In the genomic region with DNA sequence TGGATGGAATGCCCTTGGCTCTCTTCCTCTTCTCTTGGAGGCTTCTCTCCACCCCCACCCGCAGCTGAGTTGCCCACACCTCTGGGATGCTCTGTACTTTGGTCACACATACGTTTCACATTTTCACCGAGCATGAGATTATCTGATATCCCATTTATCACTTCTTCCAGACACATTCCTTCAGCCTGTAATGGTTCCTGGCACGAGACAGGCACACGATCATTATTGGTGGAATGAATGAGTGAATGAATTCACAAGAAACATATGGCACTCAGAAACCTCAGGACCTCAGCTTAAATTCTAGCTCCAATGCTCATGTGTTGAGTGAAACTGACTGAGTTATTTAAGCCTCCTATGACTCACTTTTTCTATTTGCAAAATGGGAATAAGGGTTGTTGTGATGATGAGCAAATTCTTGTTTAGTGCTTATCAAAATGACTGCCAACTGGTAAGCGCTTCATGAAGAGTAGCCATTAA, we compare ENCODE assay signal across 9 cellular contexts.
DNase-seq lines count a peak whose midpoint lies in the region; ATAC-seq and TF ChIP-seq lines count a peak whose summit lies in the region.
"Had no signal": no experiment of that assay in that cellular context is flagged by ENCODE, and none has a peak within 500 bp of the region (broad histone marks: within the 10 kb centered on the region; RNA-seq: fewer than 3 reads in every experiment).

No MANE protein-coding gene starts in this region.

- peak overlapping the region; percentile 18 for H3K27ac Mint-ChIP-seq in nephron progenitor cell

- H2AFZ ChIP-seq in SK-N-SH (ENCODE audit: low read depth) = no peak overlapping the region

- H4K20me1 ChIP-seq in SK-N-SH (ENCODE audit: insufficient read depth) = no peaks in the 10 kb centered on the region

- peak; percentile 12 to 75; a peak in 3 of 4 replicates for TF ChIP-seq EP300 in SK-N-SH (IDR thresholded peaks at IDR 0.05; ENCODE audit: borderline replicate concordance in 1 of 2, low read depth in 1 of 2, low read length in 1 of 2)

- 28% methylated on average over 6 of the region's 6 CpGs for WGBS in SK-N-SH (ENCODE audit: low lambda C conversion rate)

- H3K9me2 ChIP-seq in SK-N-SH = no peaks in the 10 kb centered on the region

- no peak overlapping the region for H3K4me3 Mint-ChIP-seq in nephron progenitor cell

- no peak for TF ChIP-seq CTCF in SK-N-SH (IDR thresholded peaks at IDR 0.05)
- no peak for TF ChIP-seq CTCF in nephron progenitor cell (IDR thresholded peaks at IDR 0.05)

- H3F3A ChIP-seq in SK-N-SH (replicated peaks; ENCODE audit: insufficient read depth) = peaks cover 42% of the 10 kb centered on the region

- H3K4me3 ChIP-seq in SK-N-SH (ENCODE audit: low read depth in 2 of 2, low read length in 1 of 2) = no peak overlapping the region

- H3K27ac ChIP-seq in SK-N-SH (ENCODE audit: low read depth in 2 of 2, low read length in 1 of 2) = peak overlapping the region; percentile 64 to 99; a peak in 3 of 4 replicates

- TF ChIP-seq RAD21 in SK-N-SH (IDR thresholded peaks at IDR 0.05; ENCODE audit: low read length) = no peak

- peaks cover 5% of the 10 kb centered on the region for H3K4me1 Mint-ChIP-seq in nephron progenitor cell

- H3K27me3 ChIP-seq in SK-N-SH (ENCODE audit: insufficient read depth) = no peaks in the 10 kb centered on the region

- H3K36me3 ChIP-seq in SK-N-SH (replicated peaks in 1 of 2; ENCODE audit: control insufficient read depth in 1 of 2, insufficient read depth in 2 of 2, low read length in 1 of 2) = no peaks in the 10 kb centered on the region

- H3K9me3 Mint-ChIP-seq in nephron progenitor cell = no peaks in the 10 kb centered on the region

- H3K79me2 ChIP-seq in SK-N-SH (ENCODE audit: insufficient read depth) = peaks cover 25% of the 10 kb centered on the region

- H3K9me3 ChIP-seq in SK-N-SH = no peaks in the 10 kb centered on the region

- POLR2A ChIA-PET in SK-N-SH (lab: Yijun Ruan, JAX) = no interaction called here

- ATAC-seq in GM18498 (IDR thresholded peaks at IDR 0.05; ENCODE audit: unreplicated experiment) (peak; percentile 26), HG02798 (IDR thresholded peaks at IDR 0.05; ENCODE audit: poor library complexity, unreplicated experiment) (peak; percentile 33), HG03520 (IDR thresholded peaks at IDR 0.05; ENCODE audit: unreplicated experiment) (no peak), esophagus mucosa (no peak)

- peak overlapping the region; percentile 37; the same call in 1 of the 2 replicates for H3K9ac ChIP-seq in SK-N-SH

- peaks cover 3% of the 10 kb centered on the region for H3K27me3 Mint-ChIP-seq in nephron progenitor cell (ENCODE audit: low read depth, poor library complexity)

- CTCF ChIA-PET in SK-N-SH (lab: Yijun Ruan, JAX) = no interaction called here

- no peaks in the 10 kb centered on the region for H3K36me3 Mint-ChIP-seq in nephron progenitor cell (ENCODE audit: low read depth)

- peak overlapping the region; percentile 54 for H3K4me2 ChIP-seq in SK-N-SH

- DNase-seq in SK-N-SH (no peak), nephron progenitor cell (no peak), GM19240 (ENCODE audit: insufficient read length, low spot score) (no peak), germinal center (ENCODE audit: low spot score) (no peak)
- DNase-seq: foreskin melanocyte had no signal

- peaks cover 0 to 42% of the 10 kb centered on the region in 2 experiments; a peak in 3 of 4 replicates for H3K4me1 ChIP-seq in SK-N-SH (ENCODE audit: control insufficient read depth in 1 of 2, insufficient read depth in 2 of 2, low read depth in 1 of 2, low read length in 1 of 2)

TF ChIP-seq in SK-N-SH, 30 proteins besides CTCF, POLR2A, EP300 and RAD21:
- peak; percentile 34; the same call in 1 of the 2 replicates for TF ChIP-seq YY1 (IDR thresholded peaks at IDR 0.05; ENCODE audit: low read depth)
- TF ChIP-seq, protein P1, sequence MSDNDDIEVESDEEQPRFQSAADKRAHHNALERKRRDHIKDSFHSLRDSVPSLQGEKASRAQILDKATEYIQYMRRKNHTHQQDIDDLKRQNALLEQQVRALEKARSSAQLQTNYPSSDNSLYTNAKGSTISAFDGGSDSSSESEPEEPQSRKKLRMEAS (IDR thresholded peaks at IDR 0.05; ENCODE audit: low read depth) = no peak; the same call in 1 of the 2 replicates
- peak; percentile 68 for TF ChIP-seq JUND (IDR thresholded peaks at IDR 0.05)
- 0 out of 2 replicates have a peak, but pooled peaks have one; percentile 30 for TF ChIP-seq RXRA (IDR thresholded peaks at IDR 0.05; ENCODE audit: borderline replicate concordance, low read depth)
- TF ChIP-seq, protein P2, sequence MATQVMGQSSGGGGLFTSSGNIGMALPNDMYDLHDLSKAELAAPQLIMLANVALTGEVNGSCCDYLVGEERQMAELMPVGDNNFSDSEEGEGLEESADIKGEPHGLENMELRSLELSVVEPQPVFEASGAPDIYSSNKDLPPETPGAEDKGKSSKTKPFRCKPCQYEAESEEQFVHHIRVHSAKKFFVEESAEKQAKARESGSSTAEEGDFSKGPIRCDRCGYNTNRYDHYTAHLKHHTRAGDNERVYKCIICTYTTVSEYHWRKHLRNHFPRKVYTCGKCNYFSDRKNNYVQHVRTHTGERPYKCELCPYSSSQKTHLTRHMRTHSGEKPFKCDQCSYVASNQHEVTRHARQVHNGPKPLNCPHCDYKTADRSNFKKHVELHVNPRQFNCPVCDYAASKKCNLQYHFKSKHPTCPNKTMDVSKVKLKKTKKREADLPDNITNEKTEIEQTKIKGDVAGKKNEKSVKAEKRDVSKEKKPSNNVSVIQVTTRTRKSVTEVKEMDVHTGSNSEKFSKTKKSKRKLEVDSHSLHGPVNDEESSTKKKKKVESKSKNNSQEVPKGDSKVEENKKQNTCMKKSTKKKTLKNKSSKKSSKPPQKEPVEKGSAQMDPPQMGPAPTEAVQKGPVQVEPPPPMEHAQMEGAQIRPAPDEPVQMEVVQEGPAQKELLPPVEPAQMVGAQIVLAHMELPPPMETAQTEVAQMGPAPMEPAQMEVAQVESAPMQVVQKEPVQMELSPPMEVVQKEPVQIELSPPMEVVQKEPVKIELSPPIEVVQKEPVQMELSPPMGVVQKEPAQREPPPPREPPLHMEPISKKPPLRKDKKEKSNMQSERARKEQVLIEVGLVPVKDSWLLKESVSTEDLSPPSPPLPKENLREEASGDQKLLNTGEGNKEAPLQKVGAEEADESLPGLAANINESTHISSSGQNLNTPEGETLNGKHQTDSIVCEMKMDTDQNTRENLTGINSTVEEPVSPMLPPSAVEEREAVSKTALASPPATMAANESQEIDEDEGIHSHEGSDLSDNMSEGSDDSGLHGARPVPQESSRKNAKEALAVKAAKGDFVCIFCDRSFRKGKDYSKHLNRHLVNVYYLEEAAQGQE (IDR thresholded peaks at IDR 0.05; ENCODE audit: low read depth, low read length) = no peak
- TF ChIP-seq POLR2AphosphoS5 (IDR thresholded peaks at IDR 0.05; ENCODE audit: low read depth, low read length) = peak; percentile 36; the same call in 1 of the 2 replicates
- TF ChIP-seq, protein P3, sequence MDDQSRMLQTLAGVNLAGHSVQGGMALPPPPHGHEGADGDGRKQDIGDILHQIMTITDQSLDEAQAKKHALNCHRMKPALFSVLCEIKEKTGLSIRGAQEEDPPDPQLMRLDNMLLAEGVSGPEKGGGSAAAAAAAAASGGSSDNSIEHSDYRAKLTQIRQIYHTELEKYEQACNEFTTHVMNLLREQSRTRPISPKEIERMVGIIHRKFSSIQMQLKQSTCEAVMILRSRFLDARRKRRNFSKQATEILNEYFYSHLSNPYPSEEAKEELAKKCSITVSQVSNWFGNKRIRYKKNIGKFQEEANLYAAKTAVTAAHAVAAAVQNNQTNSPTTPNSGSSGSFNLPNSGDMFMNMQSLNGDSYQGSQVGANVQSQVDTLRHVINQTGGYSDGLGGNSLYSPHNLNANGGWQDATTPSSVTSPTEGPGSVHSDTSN (IDR thresholded peaks at IDR 0.05) = peak; percentile 84
- peak; percentile 53; the same call in 1 of the 2 replicates for TF ChIP-seq FOSL2 (IDR thresholded peaks at IDR 0.05; ENCODE audit: borderline replicate concordance, low read depth)
- TF ChIP-seq TCF12 (IDR thresholded peaks at IDR 0.05) = peak; percentile 87
- peak; percentile 66; the same call in 1 of the 2 replicates for TF ChIP-seq MEF2A (IDR thresholded peaks at IDR 0.05; ENCODE audit: borderline replicate concordance, low read depth)
- no peak for TF ChIP-seq RFX5 (IDR thresholded peaks at IDR 0.05; ENCODE audit: low read length)
- TF ChIP-seq GABPA (IDR thresholded peaks at IDR 0.05; ENCODE audit: low read depth) = no peak
- TF ChIP-seq NRF1 (IDR thresholded peaks at IDR 0.05; ENCODE audit: low read depth, low read length) = no peak
- peak; percentile 57; the same call in 1 of the 2 replicates for TF ChIP-seq TEAD4 (IDR thresholded peaks at IDR 0.05; ENCODE audit: borderline replicate concordance, insufficient read depth)
- TF ChIP-seq NFIC (IDR thresholded peaks at IDR 0.05; ENCODE audit: borderline replicate concordance) = peak; percentile 62; the same call in 1 of the 2 replicates

Comparison
In these comparisons a context has a peak if more than half of its experiments do, and no peak if none do; other contexts are left out.
1. ATAC-seq: peak in GM18498 (single experiment) and HG02798 (single experiment); none in HG03520 (single experiment) and esophagus mucosa (single experiment).